10 cellular contexts compared by ENCODE assay signal in the genomic region with DNA sequence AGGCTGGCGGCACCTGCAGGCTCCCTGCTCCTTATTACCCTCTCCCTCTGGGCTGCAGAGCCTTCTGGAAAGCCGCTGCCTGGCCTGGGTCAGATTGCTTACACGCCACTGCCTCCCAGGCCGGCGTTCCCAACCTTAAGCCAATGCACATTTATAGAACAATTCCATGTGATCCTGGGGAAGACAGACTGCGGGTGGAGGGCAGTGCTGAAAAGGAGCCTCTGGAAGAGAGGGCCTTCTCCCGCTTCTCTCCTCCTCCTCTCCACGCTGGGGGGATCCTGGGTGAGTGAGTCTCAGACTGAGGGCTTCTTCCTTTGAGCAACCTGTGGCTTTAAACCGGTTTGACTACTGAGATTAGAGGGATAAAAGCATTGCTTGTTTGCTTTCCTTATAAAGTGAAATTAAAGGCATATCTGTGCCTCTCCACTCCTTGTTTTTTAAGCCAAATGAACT. TPM values are rescaled to one million over a fixed set of nuclear protein-coding genes. Genes with fewer than 3 reads are reported as not detected.
DNase-seq lines count a peak whose midpoint lies in the region; ATAC-seq and TF ChIP-seq lines count a peak whose summit lies in the region.
"Had no signal": no experiment of that assay in that cellular context is flagged by ENCODE, and none has a peak within 500 bp of the region (broad histone marks: within the 10 kb centered on the region; RNA-seq: fewer than 3 reads in every experiment).

No MANE protein-coding gene starts in this region.

- 12 to 31% methylated on average over 9 of the region's 9 CpGs for WGBS in heart right ventricle, 2 donors
- WGBS in ovary, 3 donors = 16 to 22% (median 17%) methylated on average over 9 of the region's 9 CpGs

- no peaks in the 10 kb centered on the region for H3K9me3 ChIP-seq in RWPE2 (ENCODE audit: severe bottlenecking)
- no peaks in the 10 kb centered on the region for H3K9me3 ChIP-seq in heart right ventricle
- no peaks in the 10 kb centered on the region for H3K9me3 ChIP-seq in ovary
- H3K9me3 ChIP-seq: BE2C had no signal

- intact Hi-C loops in Calu3 (cut with micrococcal nuclease; ENCODE audit: unreplicated experiment) = no loop called here
- intact Hi-C loops in heart right ventricle (cut with DNase I) = loop anchor here in 1 of 10 donors (10.0 kb wide), 1 partner anchor 120 kb away; no protein-coding TSS in a partner anchor
- intact Hi-C loops in ovary (cut with DNase I) = no loop called here

- no peak for TF ChIP-seq CTCF in Calu3 (IDR thresholded peaks at IDR 0.05; ENCODE audit: unreplicated experiment)
- no peak for TF ChIP-seq CTCF in RWPE2 (IDR thresholded peaks at IDR 0.05; ENCODE audit: poor library complexity, severe bottlenecking)
- TF ChIP-seq CTCF in heart right ventricle (IDR thresholded peaks at IDR 0.05) = peak in 2 of 9 donors; percentile 2 to 24
- TF ChIP-seq CTCF in ovary (IDR thresholded peaks at IDR 0.05) = no peak

- H3K4me1 ChIP-seq in RWPE2 (ENCODE audit: insufficient read depth, poor library complexity, severe bottlenecking) = peaks cover 21% of the 10 kb centered on the region
- peaks cover 0 to 60% (median 13%) of the 10 kb centered on the region in 9 donors for H3K4me1 ChIP-seq in heart right ventricle
- H3K4me1 ChIP-seq in ovary (ENCODE audit: insufficient read depth) = no peaks in the 10 kb centered on the region
- H3K4me1 ChIP-seq: BE2C had no signal

- H3K27ac Mint-ChIP-seq in Calu3 (ENCODE audit: unreplicated experiment) = peak overlapping the region; percentile 36
- no peak overlapping the region for H3K27ac Mint-ChIP-seq in activated T-helper 17 cell treated with anti-CD3 and anti-CD28 coated beads, Interleukin-2, amount 50 U/mL, for 72 hours

- no peak overlapping the region for H3K4me3 ChIP-seq in RWPE2 (ENCODE audit: severe bottlenecking)
- H3K4me3 ChIP-seq in heart right ventricle = peak overlapping the region; percentile 26 to 50 (median 38)
- H3K4me3 ChIP-seq in ovary = no peak overlapping the region

- no peak for TF ChIP-seq EP300 in ovary (IDR thresholded peaks at IDR 0.05)

- H3K36me3 Mint-ChIP-seq in Calu3 (ENCODE audit: insufficient read depth, unreplicated experiment) = no peaks in the 10 kb centered on the region
- H3K36me3 Mint-ChIP-seq in activated T-helper 17 cell treated with anti-CD3 and anti-CD28 coated beads, Interleukin-2, amount 50 U/mL, for 72 hours (ENCODE audit: low read depth) = no peaks in the 10 kb centered on the region

- no peak for TF ChIP-seq POLR2A in ovary (IDR thresholded peaks at IDR 0.05)

- H3K4me3 Mint-ChIP-seq in Calu3 (ENCODE audit: low read depth, unreplicated experiment) = peak overlapping the region; percentile 49
- no peak overlapping the region for H3K4me3 Mint-ChIP-seq in activated T-helper 17 cell treated with anti-CD3 and anti-CD28 coated beads, Interleukin-2, amount 50 U/mL, for 72 hours

- no peaks in the 10 kb centered on the region for H3K27me3 Mint-ChIP-seq in Calu3 (ENCODE audit: unreplicated experiment)
- peaks cover 24% of the 10 kb centered on the region for H3K27me3 Mint-ChIP-seq in activated T-helper 17 cell treated with anti-CD3 and anti-CD28 coated beads, Interleukin-2, amount 50 U/mL, for 72 hours

- no TSS peak for BruUV-seq in Calu3 (replicated peaks; lab: Mats Ljungman, UMichigan)

- H3K4me1 Mint-ChIP-seq in Calu3 (ENCODE audit: low read depth, unreplicated experiment) = peaks cover 25% of the 10 kb centered on the region
- H3K4me1 Mint-ChIP-seq in activated T-helper 17 cell treated with anti-CD3 and anti-CD28 coated beads, Interleukin-2, amount 50 U/mL, for 72 hours = no peaks in the 10 kb centered on the region

- no peaks in the 10 kb centered on the region for H3K27me3 ChIP-seq in RWPE2 (ENCODE audit: insufficient read depth, poor library complexity, severe bottlenecking)
- no peaks in the 10 kb centered on the region for H3K27me3 ChIP-seq in heart right ventricle
- no peaks in the 10 kb centered on the region for H3K27me3 ChIP-seq in ovary
- H3K27me3 ChIP-seq: BE2C had no signal

- H3K36me3 ChIP-seq in RWPE2 (ENCODE audit: low read depth) (no peaks in the 10 kb centered on the region), heart right ventricle (no peaks in the 10 kb centered on the region), ovary (no peaks in the 10 kb centered on the region)
- H3K36me3 ChIP-seq: BE2C had no signal

- in situ Hi-C loops in ACHN (cut with HindIII; ENCODE audit: low pct_ligation_motif_present, low pct_unique_long_range_greater_than_20kb, low sequenced_read_pairs) = no loop called here

- ATAC-seq in RWPE2 (ENCODE audit: low read depth) (peak; percentile 40), heart right ventricle (peak; percentile 67 to 89 (median 83)), HG03097 (IDR thresholded peaks at IDR 0.05; ENCODE audit: low FRiP score, unreplicated experiment) (no peak)
- no peak for ATAC-seq in activated T-helper 17 cell treated with anti-CD3 and anti-CD28 coated beads, Interleukin-2, amount 50 U/mL, for 72 hours (replicated peaks)

- no peaks in the 10 kb centered on the region for H3K9me3 Mint-ChIP-seq in Calu3 (ENCODE audit: low read depth, unreplicated experiment)
- peaks cover under 1% of the 10 kb centered on the region for H3K9me3 Mint-ChIP-seq in activated T-helper 17 cell treated with anti-CD3 and anti-CD28 coated beads, Interleukin-2, amount 50 U/mL, for 72 hours

- CTCF ChIA-PET in Calu3 (lab: Charles Lee) = no interaction called here

- H3K27ac ChIP-seq in RWPE2 (ENCODE audit: poor library complexity, severe bottlenecking) (peak overlapping the region; percentile 16), heart right ventricle (peak overlapping the region; percentile 70 to 94 (median 88)), ovary (peak overlapping the region in 1 of 2 donors; percentile 20)

- peak; percentile 31 for DNase-seq in Calu3
- DNase-seq in RWPE2 (ENCODE audit: low spot score) = no peak
- DNase-seq in heart right ventricle = peak; percentile 54 to 61
- peak in 3 of 5 donors; percentile 23 to 38 (median 27) for DNase-seq in ovary
- DNase-seq in NCI-H2107 (lab: John Stamatoyannopoulos, UW) = no peak
- DNase-seq in ACHN = no peak
- DNase-seq: BE2C, NCI-H774 had no signal

RNA-seq across cellular contexts. Expression of a gene that starts 5.5 kb away (rescaled TPM):
- total RNA-seq in Calu3 (2022) = 24.4 and 26.5 TPM in 2 replicates
- total RNA-seq in heart right ventricle = 100 to 1,000 TPM; 266 to 451 (median 378) TPM
- polyA plus RNA-seq in heart right ventricle = 100 to 1,000 TPM in 1 of 2 donors, 10 to 100 TPM in 1; 68.1 to 314 TPM
- total RNA-seq in ovary = 10 to 100 TPM in 5 of 7 donors, 1 to 10 TPM in 2; 7.2 to 66.4 (median 14.2) TPM
- 10 to 100 TPM in 1 of 2 donors, 1 to 10 TPM in 1; 6.1 to 28.3 TPM for polyA plus RNA-seq in ovary
- not detected for total RNA-seq in activated T-helper 17 cell treated with anti-CD3 and anti-CD28 coated beads, Interleukin-2, amount 50 U/mL, for 72 hours

RNA-seq across cellular contexts. Expression of a gene that starts 19.4 kb away (rescaled TPM):
- total RNA-seq in Calu3 (2022) = 28.8 and 33.3 TPM in 2 replicates
- 10 to 100 TPM; 18.2 to 35.4 (median 24.4) TPM for total RNA-seq in heart right ventricle
- 10 to 100 TPM; 25.8 to 58.5 TPM for polyA plus RNA-seq in heart right ventricle
- 10 to 100 TPM; 34.1 to 71.4 (median 41.2) TPM for total RNA-seq in ovary
- polyA plus RNA-seq in ovary = 10 to 100 TPM; 45.4 to 47.2 TPM
- total RNA-seq in activated T-helper 17 cell treated with anti-CD3 and anti-CD28 coated beads, Interleukin-2, amount 50 U/mL, for 72 hours = 10 to 100 TPM; 26.4 to 49.7 TPM

Comparison
In these comparisons a context has a peak if more than half of its experiments do, and no peak if none do; other contexts are left out.
1. DNase-seq: peak in Calu3 (single experiment), heart right ventricle (2 of 2) and ovary (3 of 5); none in RWPE2 (single experiment), NCI-H2107 (single experiment) and ACHN (single experiment).
2. ATAC-seq: peak in RWPE2 (single experiment) and heart right ventricle (8 of 8); none in HG03097 (single experiment) and activated T-helper 17 cell treated with anti-CD3 and anti-CD28 coated beads, Interleukin-2, amount 50 U/mL, for 72 hours (single experiment).
3. H3K4me3 ChIP-seq: peak in heart right ventricle (10 of 10); none in RWPE2 (single experiment) and ovary (single experiment).
4. RNA of a gene that starts 5.5 kb away (total RNA-seq): 266 to 451 TPM in heart right ventricle, 24.4 to 26.5 TPM in Calu3 and 7.2 to 66.4 TPM in ovary; not detected in activated T-helper 17 cell treated with anti-CD3 and anti-CD28 coated beads, Interleukin-2, amount 50 U/mL, for 72 hours; every median in the first group is over 4 times any median in the second.